In genomic region chr21:27168084-27168483, GRCh38 we compare ENCODE assay signal across 20 cellular contexts.
"Had no signal": no experiment of that assay in that cellular context is flagged by ENCODE, and none has a peak within 500 bp of the region (broad histone marks: within the 10 kb centered on the region; RNA-seq: fewer than 3 reads in every experiment).

No MANE protein-coding gene starts in this region.

- H3K27me3 Mint-ChIP-seq: activated CD4-positive, alpha-beta T cell treated with anti-CD3 and anti-CD28 coated beads, Interleukin-2, amount 10 ng/mL, durations not matched to agents 24 days and 14 days; activated CD8-positive, alpha-beta T cell treated with anti-CD3 and anti-CD28 coated beads for 36 hours; activated naive CD8-positive, alpha-beta T cell treated with anti-CD3 and anti-CD28 coated beads for 36 hours; activated T-helper 17 cell treated with anti-CD3 and anti-CD28 coated beads, Interleukin-2, amount 50 U/mL, for 72 hours had no signal

- H3K9me3 Mint-ChIP-seq: activated naive CD8-positive, alpha-beta T cell treated with anti-CD3 and anti-CD28 coated beads for 36 hours had no signal

- ATAC-seq: activated CD8-positive, alpha-beta T cell treated with anti-CD3 and anti-CD28 coated beads for 36 hours; activated T-helper 17 cell treated with anti-CD3 and anti-CD28 coated beads, Interleukin-2, amount 50 U/mL, for 72 hours; lower lobe of right lung; natural killer cell had no signal

- H3K27ac ChIP-seq: colonic mucosa, lower lobe of right lung, neutrophil, parathyroid adenoma had no signal

- H3K36me3 ChIP-seq: colonic mucosa, lower lobe of right lung, neutrophil had no signal

- H3K9ac ChIP-seq: parathyroid adenoma had no signal

- H3K79me2 ChIP-seq: parathyroid adenoma had no signal

- H3K4me1 Mint-ChIP-seq: activated CD4-positive, alpha-beta T cell treated with anti-CD3 and anti-CD28 coated beads, Interleukin-2, amount 10 ng/mL, durations not matched to agents 24 days and 14 days; activated naive CD8-positive, alpha-beta T cell treated with anti-CD3 and anti-CD28 coated beads for 36 hours; activated T-helper 17 cell treated with anti-CD3 and anti-CD28 coated beads, Interleukin-2, amount 50 U/mL, for 72 hours; natural killer cell had no signal

- H3K4me3 Mint-ChIP-seq: activated CD4-positive, alpha-beta T cell treated with anti-CD3 and anti-CD28 coated beads, Interleukin-2, amount 10 ng/mL, durations not matched to agents 24 days and 14 days; activated CD8-positive, alpha-beta T cell treated with anti-CD3 and anti-CD28 coated beads for 36 hours; activated naive CD8-positive, alpha-beta T cell treated with anti-CD3 and anti-CD28 coated beads for 36 hours; activated T-helper 17 cell treated with anti-CD3 and anti-CD28 coated beads, Interleukin-2, amount 50 U/mL, for 72 hours; natural killer cell had no signal

- H3K9me3 ChIP-seq: colonic mucosa, lower lobe of right lung, neutrophil had no signal

- H3K27ac Mint-ChIP-seq: activated CD4-positive, alpha-beta T cell treated with anti-CD3 and anti-CD28 coated beads, Interleukin-2, amount 10 ng/mL, durations not matched to agents 24 days and 14 days; activated CD8-positive, alpha-beta T cell treated with anti-CD3 and anti-CD28 coated beads for 36 hours; activated naive CD8-positive, alpha-beta T cell treated with anti-CD3 and anti-CD28 coated beads for 36 hours; activated T-helper 17 cell treated with anti-CD3 and anti-CD28 coated beads, Interleukin-2, amount 50 U/mL, for 72 hours; natural killer cell had no signal

- H3K4me3 ChIP-seq: colonic mucosa, lower lobe of right lung had no signal

- H3K4me1 ChIP-seq: colonic mucosa, lower lobe of right lung, parathyroid adenoma had no signal

- H3K36me3 Mint-ChIP-seq: activated naive CD8-positive, alpha-beta T cell treated with anti-CD3 and anti-CD28 coated beads for 36 hours had no signal

- H2AFZ ChIP-seq: parathyroid adenoma had no signal

- H3K27me3 ChIP-seq: colonic mucosa, neutrophil had no signal

- DNase-seq: activated CD4-positive, alpha-beta T cell treated with anti-CD3 and anti-CD28 coated beads, Interleukin-2, amount 10 ng/mL, durations not matched to agents 24 days and 14 days; activated CD8-positive, alpha-beta T cell treated with anti-CD3 and anti-CD28 coated beads for 36 hours; activated naive CD4-positive, alpha-beta T cell; activated naive CD8-positive, alpha-beta T cell treated with anti-CD3 and anti-CD28 coated beads for 36 hours; activated T-cell treated with anti-CD3 and anti-CD28 coated beads, Interleukin-2, amount 50 U/mL, for 1 hour; amygdala; caudate nucleus; colonic mucosa; glutamatergic neuron; hypothalamus; lower lobe of right lung; natural killer cell; stimulated activated CD4-positive, alpha-beta T cell treated with anti-CD3 and anti-CD28 coated beads, Interleukin-12 subunit alpha, Interleukin-12 subunit beta, amount 100 ng/mL, for 4 hours; stimulated activated CD4-positive, alpha-beta T cell treated with anti-CD3 and anti-CD28 coated beads, Interleukin-1b, Interleukin-23, amount 100 ng/mL, for 48 hours; stimulated activated CD8-positive, alpha-beta memory T cell treated with anti-CD3 and anti-CD28 coated beads, Interleukin-4, amount 100 ng/mL, for 48 hours; stimulated activated naive CD4-positive, alpha-beta T cell; T1000 had no signal
